In the genomic region with DNA sequence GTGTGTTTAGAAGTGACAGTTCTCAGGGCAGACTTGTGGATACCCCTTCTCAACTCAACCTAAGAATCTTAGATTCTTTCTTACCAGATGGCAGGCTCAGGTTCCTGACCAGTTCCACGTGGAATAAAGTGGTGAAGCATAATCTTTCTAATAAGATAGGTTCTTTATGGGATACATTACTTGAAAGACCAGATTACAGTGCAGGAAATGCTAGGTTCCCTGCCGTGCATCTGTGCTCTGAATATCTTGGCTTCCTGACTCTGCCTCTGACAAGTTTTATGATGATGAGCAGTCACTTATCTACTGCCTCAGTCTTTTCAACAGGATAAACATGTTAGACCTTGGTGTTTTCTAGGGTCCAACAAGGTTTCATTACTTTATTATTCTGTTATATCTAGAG, we compare ENCODE assay signal across 15 cellular contexts.
"Had no signal": no experiment of that assay in that cellular context is flagged by ENCODE, and none has a peak within 500 bp of the region (broad histone marks: within the 10 kb centered on the region; RNA-seq: fewer than 3 reads in every experiment).

No MANE protein-coding gene starts in this region.

- H3K36me3 ChIP-seq: heart left ventricle, tibial nerve, vagina had no signal

- H3K27me3 ChIP-seq: heart left ventricle, tibial nerve, vagina had no signal

- H3K4me1 ChIP-seq: vagina had no signal

- H3K9me3 ChIP-seq: heart left ventricle, tibial nerve, vagina had no signal

- DNase-seq: activated CD4-positive, alpha-beta T cell treated with anti-CD3 and anti-CD28 coated beads for 4 hours; activated CD8-positive, alpha-beta memory T cell treated with anti-CD3 and anti-CD28 coated beads, Interleukin-2, amount 50 U/mL, for 48 hours; activated CD8-positive, alpha-beta T cell treated with anti-CD3 and anti-CD28 coated beads, Interleukin-2, amount 10 ng/mL, durations not matched to agents 7 days and 5 days; activated naive CD8-positive, alpha-beta T cell treated with anti-CD3 and anti-CD28 coated beads, Interleukin-2, amount 10 ng/mL, durations not matched to agents 7 days and 5 days; aorta; effector CD4-positive, alpha-beta T cell; heart left ventricle; left colon; naive thymus-derived CD8-positive, alpha-beta T cell; posterior cingulate gyrus; small intestine had no signal

- H3K4me3 ChIP-seq: heart left ventricle, lung, tibial nerve, vagina had no signal

- H3K27ac ChIP-seq: heart left ventricle, tibial nerve, vagina had no signal

- ATAC-seq: activated CD8-positive, alpha-beta T cell treated with anti-CD3 and anti-CD28 coated beads, Interleukin-2, amount 10 ng/mL, durations not matched to agents 7 days and 5 days; heart left ventricle; left colon; naive thymus-derived CD8-positive, alpha-beta T cell; stimulated activated memory B cell treated with anti-CD40 and anti-IgM and Interleukin-4, amounts not matched to agents 10 μg/mL and 1 μg/mL and 100 μg/mL, for 72 hours had no signal
